ENCODE assay signal across 8 cellular contexts in genomic region chr7:29194594-29195417, GRCh38.
DNase-seq lines count a peak whose midpoint lies in the region; ATAC-seq and TF ChIP-seq lines count a peak whose summit lies in the region.

CHN2 (plus strand) TSS chr7:29194775.

- H3K36me3 Mint-ChIP-seq in T-helper 1 cell treated with Interleukin-12 subunit alpha and Interleukin-12 subunit beta and Interleukin-4 antibody, amounts not matched to agents 30 μg/mL and 1 μg/mL, for 36 hours (ENCODE audit: low read depth), result no peaks in the 10 kb centered on the region

- TF ChIP-seq CTCF in brain microvascular endothelial cell (IDR thresholded peaks at IDR 0.05; ENCODE audit: low read depth, low read length, missing control alignments), result no peak

- DNase-seq in ELF-1 (ENCODE audit: low read depth, low spot score) (peak; percentile 71), LoVo (ENCODE audit: low spot score) (peak; percentile 67), brain microvascular endothelial cell (peak; percentile 5), iPS-NIHi7 (ENCODE audit: extremely low spot score) (peak; percentile 64), skeletal muscle cell (ENCODE audit: low read depth) (no peak)

- H3K4me3 ChIP-seq in brain microvascular endothelial cell (ENCODE audit: low read depth, low read length) (peak within 1 kb of the TSS; percentile 54), skeletal muscle cell (ENCODE audit: low read depth, low read length) (peak within 1 kb of the TSS; percentile 50)

- H3K4me1 Mint-ChIP-seq in T-helper 1 cell treated with Interleukin-12 subunit alpha and Interleukin-12 subunit beta and Interleukin-4 antibody, amounts not matched to agents 30 μg/mL and 1 μg/mL, for 36 hours (ENCODE audit: low read depth), result peaks cover 16% of the 10 kb centered on the region

- ATAC-seq in HG03521 (IDR thresholded peaks at IDR 0.05; ENCODE audit: unreplicated experiment) (no peak), HG03457 (IDR thresholded peaks at IDR 0.05; ENCODE audit: unreplicated experiment) (no peak)

- H3K36me3 ChIP-seq in brain microvascular endothelial cell (replicated peaks), result no peaks in the 10 kb centered on the region

- H3K27me3 ChIP-seq in brain microvascular endothelial cell (replicated peaks), result peaks cover 36% of the 10 kb centered on the region

- no peaks in the 10 kb centered on the region for H3K9me3 Mint-ChIP-seq in T-helper 1 cell treated with Interleukin-12 subunit alpha and Interleukin-12 subunit beta and Interleukin-4 antibody, amounts not matched to agents 30 μg/mL and 1 μg/mL, for 36 hours

- in situ Hi-C loops in brain microvascular endothelial cell (cut with HindIII; ENCODE audit: low pct_ligation_motif_present, low sequenced_read_pairs), result no loop called here

- H3K4me3 Mint-ChIP-seq in T-helper 1 cell treated with Interleukin-12 subunit alpha and Interleukin-12 subunit beta and Interleukin-4 antibody, amounts not matched to agents 30 μg/mL and 1 μg/mL, for 36 hours, result peak within 1 kb of the TSS; percentile 82

- no peak within 1 kb of the TSS for H3K27ac ChIP-seq in brain microvascular endothelial cell

- H3K27me3 Mint-ChIP-seq in T-helper 1 cell treated with Interleukin-12 subunit alpha and Interleukin-12 subunit beta and Interleukin-4 antibody, amounts not matched to agents 30 μg/mL and 1 μg/mL, for 36 hours (ENCODE audit: low read depth), result peaks cover 68% of the 10 kb centered on the region

- no peak within 1 kb of the TSS for H3K27ac Mint-ChIP-seq in T-helper 1 cell treated with Interleukin-12 subunit alpha and Interleukin-12 subunit beta and Interleukin-4 antibody, amounts not matched to agents 30 μg/mL and 1 μg/mL, for 36 hours
